Comparison of ENCODE assay signal across 21 cellular contexts in genomic region chr19:33382006-33382405, GRCh38. TPM values are rescaled to one million over a fixed set of nuclear protein-coding genes. Genes with fewer than 3 reads are reported as not detected.
A peak's percentile ranks its signal among the peaks of the same experiment; 100 is the strongest.
DNase-seq lines count a peak whose midpoint lies in the region; ATAC-seq and TF ChIP-seq lines count a peak whose summit lies in the region.
"Had no signal": no experiment of that assay in that cellular context is flagged by ENCODE, and none has a peak within 500 bp of the region (broad histone marks: within the 10 kb centered on the region; RNA-seq: fewer than 3 reads in every experiment).

No MANE protein-coding gene starts in this region.

- H3K27me3 Mint-ChIP-seq in activated naive CD4-positive, alpha-beta T cell treated with anti-CD3 and anti-CD28 coated beads, Interleukin-2, amount 10 ng/mL, durations not matched to agents 7 days and 5 days, result no peaks in the 10 kb centered on the region
- H3K27me3 Mint-ChIP-seq in glutamatergic neuron (ENCODE audit: unreplicated experiment), result peaks cover 4% of the 10 kb centered on the region
- H3K27me3 Mint-ChIP-seq: CD4-positive, CD25-positive, alpha-beta regulatory T cell had no signal

- no peak overlapping the region for H3K27ac ChIP-seq in HEK293 (ENCODE audit: extremely low read depth, low read depth, low read length)
- H3K27ac ChIP-seq: HL-60 had no signal

- no peaks in the 10 kb centered on the region for H3K9me3 ChIP-seq in HEK293 (ENCODE audit: control insufficient read depth, insufficient read depth, low read depth, low read length)

- no peak overlapping the region for H3K27ac Mint-ChIP-seq in activated naive CD4-positive, alpha-beta T cell treated with anti-CD3 and anti-CD28 coated beads, Interleukin-2, amount 10 ng/mL, durations not matched to agents 7 days and 5 days
- H3K27ac Mint-ChIP-seq in glutamatergic neuron (ENCODE audit: unreplicated experiment), result no peak overlapping the region

- H3K9me3 Mint-ChIP-seq in activated naive CD4-positive, alpha-beta T cell treated with anti-CD3 and anti-CD28 coated beads, Interleukin-2, amount 10 ng/mL, durations not matched to agents 7 days and 5 days, result no peaks in the 10 kb centered on the region
- H3K9me3 Mint-ChIP-seq in glutamatergic neuron (ENCODE audit: unreplicated experiment), result peaks cover 9% of the 10 kb centered on the region
- H3K9me3 Mint-ChIP-seq: CD4-positive, CD25-positive, alpha-beta regulatory T cell had no signal

- no peak for TF ChIP-seq CTCF in HEK293 (tag by site-specific recombination; IDR thresholded peaks at IDR 0.05)
- no peak for TF ChIP-seq CTCF in glutamatergic neuron (IDR thresholded peaks at IDR 0.05; ENCODE audit: partially characterized antibody, unreplicated experiment)

- no peak overlapping the region for H3K4me3 Mint-ChIP-seq in activated naive CD4-positive, alpha-beta T cell treated with anti-CD3 and anti-CD28 coated beads, Interleukin-2, amount 10 ng/mL, durations not matched to agents 7 days and 5 days
- peak overlapping the region; percentile 21 for H3K4me3 Mint-ChIP-seq in glutamatergic neuron (ENCODE audit: unreplicated experiment)

- no peak overlapping the region for H3K4me3 ChIP-seq in HEK293 (ENCODE audit: low read depth, low read length)

- peaks cover 22 to 37% of the 10 kb centered on the region in 2 experiments for H3K36me3 ChIP-seq in HEK293 (ENCODE audit: control insufficient read depth in 2 of 2, insufficient read depth in 1 of 2, low read length in 2 of 2)

- ATAC-seq in sciatic nerve, result no peak

- CTCF ChIA-PET in activated naive CD4-positive, alpha-beta T cell treated with anti-CD3 and anti-CD28 coated beads, Interleukin-2, amount 10 ng/mL, durations not matched to agents 7 days and 5 days (lab: Charles Lee), result interaction anchor here (1.8 kb wide), 1 partner anchor 140 kb away, joined by 5 read pairs; no protein-coding TSS in a partner anchor
- CTCF ChIA-PET in HEK293 (lab: Yijun Ruan, JAX), result interaction anchor here (0.6 to 3.2 kb wide), 12 partner anchors 8 to 263 kb away, joined by 3 to 13 read pairs (median 5); partner anchors contain the start of genes CEBPA and CEBPG

- peaks cover 11% of the 10 kb centered on the region for H3K4me1 Mint-ChIP-seq in activated naive CD4-positive, alpha-beta T cell treated with anti-CD3 and anti-CD28 coated beads, Interleukin-2, amount 10 ng/mL, durations not matched to agents 7 days and 5 days
- H3K4me1 Mint-ChIP-seq in glutamatergic neuron (ENCODE audit: low read depth, unreplicated experiment), result peaks cover 45% of the 10 kb centered on the region

- peaks cover 44% of the 10 kb centered on the region for H3K4me1 ChIP-seq in HEK293 (ENCODE audit: control insufficient read depth, insufficient read depth, low read length)

- H3K36me3 Mint-ChIP-seq in activated naive CD4-positive, alpha-beta T cell treated with anti-CD3 and anti-CD28 coated beads, Interleukin-2, amount 10 ng/mL, durations not matched to agents 7 days and 5 days, result peaks cover 23% of the 10 kb centered on the region
- H3K36me3 Mint-ChIP-seq in glutamatergic neuron (ENCODE audit: unreplicated experiment), result no peaks in the 10 kb centered on the region

- DNase-seq in activated naive CD4-positive, alpha-beta T cell treated with anti-CD3 and anti-CD28 coated beads, Interleukin-2, amount 10 ng/mL, durations not matched to agents 7 days and 5 days, result peak; percentile 5
- DNase-seq in activated naive CD4-positive, alpha-beta T cell treated with Interleukin-2 at 50 U/mL for 16 hours, result no peak
- no peak for DNase-seq in glutamatergic neuron
- peak; percentile 21 for DNase-seq in sciatic nerve (ENCODE audit: low spot score)
- DNase-seq in AML-193 (lab: John Stamatoyannopoulos, UW), result no peak
- DNase-seq in SHP77 treated with DMSO at 0.1 percent for 48 hours (lab: John Stamatoyannopoulos, UW), result no peak
- DNase-seq in NCI-H2227 treated with DMSO at 0.1 percent for 48 hours (lab: John Stamatoyannopoulos, UW), result no peak
- DNase-seq: Calu3; CD4-positive, CD25-positive, alpha-beta regulatory T cell; DMS153; KG1; NCI-H1092 treated with DMSO at 0.1 percent for 48 hours; NCI-H146; NCI-H2029; NCI-H226; NCI-H510A treated with DMSO at 0.1 percent for 48 hours; NCI-H774; NK-92 treated with Interleukin-12 subunit alpha and Interleukin-12 subunit beta, amount 100 ng/mL, for 24 hours; OCI-M1 had no signal

- POLR2A ChIA-PET in HEK293 (lab: Yijun Ruan, JAX), result interaction anchor here (0.9 to 5.1 kb wide), 2 partner anchors 9 to 79 kb away, joined by 3 to 44 read pairs; partner anchors contain the start of genes CEBPA and CEBPG

- intact Hi-C loops in sciatic nerve (cut with DNase I), result no loop called here

TF ChIP-seq in HEK293, 187 proteins besides CTCF, POLR2A, EP300 and RAD21:
- TF ChIP-seq ZBTB17 (tag by site-specific recombination; IDR thresholded peaks at IDR 0.05), result peak; percentile 67
- 0 out of 2 replicates have a peak, but pooled peaks have one; percentile 13 for TF ChIP-seq ZNF10 (tag by site-specific recombination; IDR thresholded peaks at IDR 0.05)
- no peak for TF ChIP-seq REST (tag by site-specific recombination; IDR thresholded peaks at IDR 0.05)

RNA-seq across cellular contexts. Expression of gene CEBPG, which starts 8.5 kb away (rescaled TPM):
- 75.1 TPM for total RNA-seq in glutamatergic neuron (ENCODE audit: unreplicated experiment)
- total RNA-seq in sciatic nerve, result 21.2 TPM

Comparison
In these comparisons a context has a peak if more than half of its experiments do, and no peak if none do; other contexts are left out.
1. DNase-seq: peak in activated naive CD4-positive, alpha-beta T cell treated with anti-CD3 and anti-CD28 coated beads, Interleukin-2, amount 10 ng/mL, durations not matched to agents 7 days and 5 days (single experiment) and sciatic nerve (single experiment); none in activated naive CD4-positive, alpha-beta T cell treated with Interleukin-2 at 50 U/mL for 16 hours (single experiment), glutamatergic neuron (single experiment), AML-193 (0 of 2), SHP77 treated with DMSO at 0.1 percent for 48 hours (single experiment) and NCI-H2227 treated with DMSO at 0.1 percent for 48 hours (single experiment).